8 cellular contexts compared by ENCODE assay signal in genomic region chr22:50583294-50583865, GRCh38. TPM values are rescaled to one million over a fixed set of nuclear protein-coding genes. Genes with fewer than 3 reads are reported as not detected.
A peak's percentile ranks its signal among the peaks of the same experiment; 100 is the strongest.
DNase-seq lines count a peak whose midpoint lies in the region; ATAC-seq and TF ChIP-seq lines count a peak whose summit lies in the region.

No MANE protein-coding gene starts in this region.

- DNase-seq in HL-60 (ENCODE audit: low read depth in 1 of 2, low spot score in 1 of 2) (no peak), choroid plexus epithelial cell (ENCODE audit: low read depth) (no peak), aorta (peak in 1 of 2 donors; percentile 44), SW480 (ENCODE audit: low spot score) (no peak), islet precursor cell (no peak)

- H3K9me3 ChIP-seq in BLaER1 (no peaks in the 10 kb centered on the region), mesodermal cell (ENCODE audit: control insufficient read depth, low read length) (no peaks in the 10 kb centered on the region), aorta (ENCODE audit: control insufficient read depth, low read length) (no peaks in the 10 kb centered on the region)

- H3K4me2 ChIP-seq in BLaER1: peak overlapping the region; percentile 92

- H3K27me3 ChIP-seq in BLaER1 (no peaks in the 10 kb centered on the region), HL-60 (ENCODE audit: insufficient read depth, poor library complexity, severe bottlenecking) (no peaks in the 10 kb centered on the region), aorta (ENCODE audit: control insufficient read depth in 1 of 2, insufficient read depth in 2 of 2, low read length in 1 of 2) (no peaks in the 10 kb centered on the region)

- H3K4me1 ChIP-seq in BLaER1: peaks cover 28% of the 10 kb centered on the region
- peaks cover 6% of the 10 kb centered on the region for H3K4me1 ChIP-seq in mesodermal cell (ENCODE audit: control insufficient read depth, insufficient read depth, low read length, poor library complexity, severe bottlenecking)
- no peaks in the 10 kb centered on the region for H3K4me1 ChIP-seq in aorta (ENCODE audit: control insufficient read depth in 1 of 2, insufficient read depth in 2 of 2, low read length in 2 of 2)

- peaks cover 31% of the 10 kb centered on the region for H3K36me3 ChIP-seq in BLaER1
- peaks cover 33% of the 10 kb centered on the region for H3K36me3 ChIP-seq in mesodermal cell (ENCODE audit: control insufficient read depth, insufficient read depth, low read length)
- no peaks in the 10 kb centered on the region for H3K36me3 ChIP-seq in aorta (ENCODE audit: control insufficient read depth in 1 of 2, insufficient read depth in 2 of 2, low read length in 1 of 2)

- H3K27ac ChIP-seq in BLaER1 (peak overlapping the region; percentile 97), HL-60 (replicated peaks) (peak overlapping the region; percentile 54), mesodermal cell (ENCODE audit: low read depth, low read length, severe bottlenecking) (no peak overlapping the region), aorta (ENCODE audit: low read depth in 1 of 2, low read length in 2 of 2) (peak overlapping the region in 1 of 2 donors; percentile 22)

- peaks cover 17% of the 10 kb centered on the region for H4K20me1 ChIP-seq in BLaER1

- WGBS in mesodermal cell (ENCODE audit: insufficient coverage in 2 of 2), 2 experiments: 4 to 5% methylated on average over 31 to 32 of the region's 37 CpGs
- 4 to 6% methylated on average over 37 of the region's 37 CpGs for WGBS in aorta, 2 donors

- peak overlapping the region; percentile 87 for H3K4me3 ChIP-seq in BLaER1
- peak overlapping the region; percentile 69 for H3K4me3 ChIP-seq in HL-60 (replicated peaks; ENCODE audit: insufficient read depth, low read length)
- peak overlapping the region; percentile 66 for H3K4me3 ChIP-seq in choroid plexus epithelial cell (ENCODE audit: low read depth, low read length)
- H3K4me3 ChIP-seq in mesodermal cell (ENCODE audit: extremely low read depth, insufficient read depth, low read length, poor library complexity, severe bottlenecking): peak overlapping the region; percentile 75
- peak overlapping the region; percentile 44 to 66 for H3K4me3 ChIP-seq in aorta (ENCODE audit: low read length in 2 of 2)

- no peak for TF ChIP-seq CTCF in HL-60 (IDR thresholded peaks at IDR 0.05; ENCODE audit: insufficient read depth, low read length)
- no peak for TF ChIP-seq CTCF in choroid plexus epithelial cell (conservative IDR thresholded peaks at IDR 0.05; ENCODE audit: low read depth, low read length)

- ATAC-seq in GM19452 (IDR thresholded peaks at IDR 0.05; ENCODE audit: unreplicated experiment) (peak; percentile 28), aorta (ENCODE audit: low FRiP score) (peak; percentile 55)

- intact Hi-C loops in aorta (cut with DNase I): loop anchor here in 1 of 2 donors (2.0 kb wide), 2 partner anchors 21 to 45 kb away; partner anchors contain the start of genes ARSA and SYCE3

- H3K9ac ChIP-seq in BLaER1: peak overlapping the region; percentile 93

RNA-seq across cellular contexts. Expression of gene CHKB, which starts 0.7 kb away (rescaled TPM):
- 65.2 TPM for polyA plus RNA-seq in mesodermal cell (2013, experiment 1 of 2)
- 56.0 TPM for polyA plus RNA-seq in mesodermal cell (2013, experiment 2 of 2)
- 10 to 100 TPM; 36.5 to 78.8 TPM for total RNA-seq in aorta
- 100 to 1,000 TPM in 1 of 2 donors, 10 to 100 TPM in 1; 28.4 to 544 TPM for polyA plus RNA-seq in aorta

RNA-seq across cellular contexts. Expression of gene CPT1B, which starts 5.2 kb away (rescaled TPM):
- polyA plus RNA-seq in mesodermal cell (2013, experiment 1 of 2): 39.8 TPM
- polyA plus RNA-seq in mesodermal cell (2013, experiment 2 of 2): 27.7 TPM
- total RNA-seq in aorta: 10 to 100 TPM in 1 of 2 donors, 1 to 10 TPM in 1; 3.2 to 11.5 TPM
- 1 to 10 TPM; 3.9 to 6.4 TPM for polyA plus RNA-seq in aorta

RNA-seq across cellular contexts. Expression of gene MAPK8IP2, which starts 17.2 kb away (rescaled TPM):
- 1.5 TPM for polyA plus RNA-seq in mesodermal cell (2013, experiment 1 of 2)
- 1.1 TPM for polyA plus RNA-seq in mesodermal cell (2013, experiment 2 of 2)
- under 1 TPM; 0.24 to 0.26 TPM for total RNA-seq in aorta
- polyA plus RNA-seq in aorta: under 1 TPM; under 0.01 to 0.15 TPM

RNA-seq across cellular contexts. Expression of gene SYCE3, which starts 20.7 kb away (rescaled TPM):
- polyA plus RNA-seq in mesodermal cell (2013, experiment 1 of 2): not detected
- polyA plus RNA-seq in mesodermal cell (2013, experiment 2 of 2): not detected
- not detected for total RNA-seq in aorta
- 1 to 10 TPM in 1 of 2 donors, not detected in 1; 1.5 TPM for polyA plus RNA-seq in aorta

RNA-seq across cellular contexts. Expression of gene KLHDC7B, which starts 37.7 kb away (rescaled TPM):
- polyA plus RNA-seq in mesodermal cell (2013, experiment 1 of 2): not detected
- polyA plus RNA-seq in mesodermal cell (2013, experiment 2 of 2): 0.10 TPM
- total RNA-seq in aorta: under 1 TPM; 0.29 to 0.63 TPM
- not detected for polyA plus RNA-seq in aorta
